Comparison of ENCODE assay signal across 14 cellular contexts in genomic region chr6:140071115-140071514, GRCh38.
DNase-seq lines count a peak whose midpoint lies in the region; ATAC-seq and TF ChIP-seq lines count a peak whose summit lies in the region.
"Had no signal": no experiment of that assay in that cellular context is flagged by ENCODE, and none has a peak within 500 bp of the region (broad histone marks: within the 10 kb centered on the region; RNA-seq: fewer than 3 reads in every experiment).

No MANE protein-coding gene starts in this region.

- H3K36me3 ChIP-seq in mesenchymal stem cell (ENCODE audit: control insufficient read depth in 1 of 2, insufficient read depth in 2 of 2, low read depth in 1 of 2, low read length in 2 of 2): no peaks in the 10 kb centered on the region
- H3K36me3 ChIP-seq: heart right ventricle had no signal

- no peak for ATAC-seq in HG03521 (IDR thresholded peaks at IDR 0.05; ENCODE audit: unreplicated experiment)

- no peak overlapping the region for H3K4me2 ChIP-seq in mesenchymal stem cell (ENCODE audit: low read length, poor library complexity, severe bottlenecking)

- no peak overlapping the region for H2BK12ac ChIP-seq in mesenchymal stem cell (ENCODE audit: low read length in 2 of 2)

- H2AK5ac ChIP-seq in mesenchymal stem cell (ENCODE audit: low read length, severe bottlenecking): no peak overlapping the region

- H2BK15ac ChIP-seq in mesenchymal stem cell (ENCODE audit: low read depth, poor library complexity, severe bottlenecking): no peak overlapping the region

- H3K79me1 ChIP-seq in mesenchymal stem cell (replicated peaks; ENCODE audit: low read length, poor library complexity, severe bottlenecking): no peaks in the 10 kb centered on the region

- no peak overlapping the region for H3K14ac ChIP-seq in mesenchymal stem cell (ENCODE audit: low read length in 2 of 2)

- H4K91ac ChIP-seq in mesenchymal stem cell (ENCODE audit: low read length): no peak overlapping the region

- H3K27me3 ChIP-seq in AG04450 (ENCODE audit: control insufficient read depth, insufficient read depth, low read length): no peaks in the 10 kb centered on the region
- H3K27me3 ChIP-seq in mesenchymal stem cell (ENCODE audit: control insufficient read depth in 1 of 2, insufficient read depth in 1 of 2, low read length in 2 of 2): no peaks in the 10 kb centered on the region
- H3K27me3 ChIP-seq: heart right ventricle had no signal

- no peak overlapping the region for H4K8ac ChIP-seq in mesenchymal stem cell (ENCODE audit: low read length)

- no peak for TF ChIP-seq CTCF in AG04450 (IDR thresholded peaks at IDR 0.05; ENCODE audit: low read depth, low read length)

- no peak overlapping the region for H2BK120ac ChIP-seq in mesenchymal stem cell (ENCODE audit: low read depth, low read length)

- CTCF ChIA-PET in AG04450 (lab: Charles Lee): no interaction called here

- H3K9me3 ChIP-seq in AG04450 (ENCODE audit: control insufficient read depth, insufficient read depth, low read length) (no peaks in the 10 kb centered on the region), mesenchymal stem cell (ENCODE audit: control insufficient read depth, low read length) (no peaks in the 10 kb centered on the region)
- H3K9me3 ChIP-seq: heart right ventricle had no signal

- no peak overlapping the region for H2AFZ ChIP-seq in mesenchymal stem cell (ENCODE audit: low read depth, low read length)

- peaks cover 1% of the 10 kb centered on the region for H3K4me1 ChIP-seq in mesenchymal stem cell (ENCODE audit: control insufficient read depth, insufficient read depth, low read depth, low read length)

- H3K4me3 ChIP-seq in AG04450 (ENCODE audit: low read depth, low read length): no peak overlapping the region
- no peak overlapping the region for H3K4me3 ChIP-seq in mesenchymal stem cell (ENCODE audit: insufficient read depth in 1 of 2, low read depth in 1 of 2, low read length in 2 of 2)
- H3K4me3 ChIP-seq: heart right ventricle had no signal

- H3K27ac ChIP-seq in AG04450 (ENCODE audit: low read depth, low read length) (peak overlapping the region; percentile 22), mesenchymal stem cell (ENCODE audit: low read length, poor library complexity, severe bottlenecking) (peak overlapping the region; percentile 41)

- H3K4ac ChIP-seq in mesenchymal stem cell (ENCODE audit: low read depth in 1 of 2, low read length in 2 of 2): no peak overlapping the region

- H3K18ac ChIP-seq in mesenchymal stem cell (ENCODE audit: low read depth in 1 of 2, low read length in 2 of 2): no peak overlapping the region

- H3K23ac ChIP-seq in mesenchymal stem cell (ENCODE audit: low read length in 2 of 2): no peak overlapping the region

- POLR2A ChIA-PET in AG04450 (lab: Yijun Ruan, JAX): no interaction called here

- H3K9ac ChIP-seq in mesenchymal stem cell (ENCODE audit: low read length): peak overlapping the region; percentile 67

- WGBS in mesenchymal stem cell: 36% methylated on average over 1 of the region's 2 CpGs

- DNase-seq in AG04450 (ENCODE audit: low read depth, low spot score) (no peak), HT-29 (ENCODE audit: low spot score) (peak; percentile 46), brain pericyte (ENCODE audit: low read depth, low spot score) (peak; percentile 46), mesenchymal stem cell (peak; percentile 60), NCI-H2171 treated with DMSO at 0.1 percent for 48 hours (lab: John Stamatoyannopoulos, UW) (no peak), NCI-H2171 (lab: John Stamatoyannopoulos, UW) (no peak)
- no peak for DNase-seq in activated naive CD4-positive, alpha-beta T cell treated with Interleukin-2 at 50 U/mL for 16 hours
- DNase-seq: activated CD8-positive, alpha-beta memory T cell treated with anti-CD3 and anti-CD28 coated beads, Interleukin-2, amount 50 U/mL, for 4 hours; cerebellar nuclear complex; heart right ventricle; naive B cell; NCI-H526 treated with DMSO at 0.1 percent for 48 hours; stimulated activated naive CD4-positive, alpha-beta T cell had no signal

- H2BK5ac ChIP-seq in mesenchymal stem cell (ENCODE audit: low read depth, low read length, poor library complexity, severe bottlenecking): no peak overlapping the region

Comparison
In these comparisons a context has a peak if more than half of its experiments do, and no peak if none do; other contexts are left out.
1. DNase-seq: peak in HT-29 (single experiment), brain pericyte (single experiment) and mesenchymal stem cell (single experiment); none in AG04450 (single experiment), NCI-H2171 treated with DMSO at 0.1 percent for 48 hours (single experiment), activated naive CD4-positive, alpha-beta T cell treated with Interleukin-2 at 50 U/mL for 16 hours (single experiment) and NCI-H2171 (single experiment).